In the genomic region with DNA sequence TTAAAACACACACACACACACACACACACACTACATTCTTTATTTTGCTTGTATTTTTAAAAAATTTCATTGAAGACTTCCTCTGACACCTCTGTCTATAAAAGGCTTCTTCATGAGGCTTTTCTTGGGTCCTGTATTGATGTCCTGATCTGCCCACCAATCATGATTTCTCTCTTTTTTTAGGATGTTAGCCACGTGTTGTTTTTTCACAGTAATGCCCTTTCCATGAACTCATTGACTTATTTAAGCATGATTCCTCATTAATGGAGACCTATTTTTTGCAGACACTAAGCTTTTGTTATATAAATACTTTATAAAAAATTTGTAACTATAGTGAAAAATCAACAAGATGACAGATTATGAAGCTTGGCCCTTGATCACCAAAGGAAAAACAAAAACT, we compare ENCODE assay signal across 35 cellular contexts.
DNase-seq lines count a peak whose midpoint lies in the region; TF ChIP-seq lines count a peak whose summit lies in the region.
"Had no signal": no experiment of that assay in that cellular context is flagged by ENCODE, and none has a peak within 500 bp of the region (broad histone marks: within the 10 kb centered on the region; RNA-seq: fewer than 3 reads in every experiment).

No MANE protein-coding gene starts in this region.

- H3K79me2 ChIP-seq in Loucy (ENCODE audit: insufficient read depth, low read length) (no peaks in the 10 kb centered on the region), osteoblast (ENCODE audit: insufficient read depth, low read length) (no peaks in the 10 kb centered on the region)

- peaks cover 2% of the 10 kb centered on the region for H3K9me3 Mint-ChIP-seq in glutamatergic neuron (ENCODE audit: unreplicated experiment)

- H3K36me3 Mint-ChIP-seq in glutamatergic neuron (ENCODE audit: unreplicated experiment) = peaks cover 6% of the 10 kb centered on the region
- H3K36me3 Mint-ChIP-seq: CD14-positive monocyte; CD4-positive, alpha-beta memory T cell; CD4-positive, CD25-positive, alpha-beta regulatory T cell; CD8-positive, alpha-beta memory T cell; CD8-positive, alpha-beta T cell had no signal

- no peak for TF ChIP-seq CTCF in Loucy (conservative IDR thresholded peaks at IDR 0.05; ENCODE audit: low read length)
- TF ChIP-seq CTCF in osteoblast (IDR thresholded peaks at IDR 0.05; ENCODE audit: extremely low read depth, low read depth, low read length) = no peak
- TF ChIP-seq CTCF in glutamatergic neuron (IDR thresholded peaks at IDR 0.05; ENCODE audit: partially characterized antibody, unreplicated experiment) = no peak

- no peaks in the 10 kb centered on the region for H3F3A ChIP-seq in Loucy (ENCODE audit: low read depth)

- H3K4me1 ChIP-seq in Loucy (ENCODE audit: insufficient read depth, low read length, poor library complexity, severe bottlenecking) = peaks cover 21% of the 10 kb centered on the region
- no peaks in the 10 kb centered on the region for H3K4me1 ChIP-seq in osteoblast (ENCODE audit: insufficient read depth, low read length)
- H3K4me1 ChIP-seq: A549, BE2C, Caco-2 had no signal

- H3K27me3 ChIP-seq in Loucy (ENCODE audit: insufficient read depth, low read length, poor library complexity, severe bottlenecking) = no peaks in the 10 kb centered on the region
- H3K27me3 ChIP-seq in osteoblast (ENCODE audit: insufficient read depth, low read length) = no peaks in the 10 kb centered on the region
- H3K27me3 ChIP-seq: BE2C; BLaER1; BLaER1 treated with 17β-estradiol and CSF1 and Interleukin-3, amounts not matched to agents 10 nM and 100 nM had no signal

- H2AFZ ChIP-seq in Loucy (ENCODE audit: low read length) (peak overlapping the region; percentile 31; the same call in 1 of the 2 replicates), osteoblast (ENCODE audit: low read length) (no peak overlapping the region)

- no peak overlapping the region for H3K27ac ChIP-seq in osteoblast (ENCODE audit: low read depth, low read length)
- H3K27ac ChIP-seq: 22Rv1; A549; BLaER1; BLaER1 treated with 17β-estradiol and CSF1 and Interleukin-3, amounts not matched to agents 10 nM and 100 nM; C4-2B had no signal

- no peaks in the 10 kb centered on the region for H3K4me1 Mint-ChIP-seq in glutamatergic neuron (ENCODE audit: low read depth, unreplicated experiment)
- H3K4me1 Mint-ChIP-seq: B cell; CD14-positive monocyte; CD4-positive, alpha-beta memory T cell; CD4-positive, CD25-positive, alpha-beta regulatory T cell; CD8-positive, alpha-beta memory T cell had no signal

- DNase-seq in COLO829 (ENCODE audit: low spot score) (peak; percentile 8), foreskin melanocyte (peak; percentile 92), osteoblast (ENCODE audit: insufficient read length, low spot score, missing footprints) (peak; percentile 18), glutamatergic neuron (no peak), nucleus accumbens (lab: John Stamatoyannopoulos, UW) (no peak), NCI-H446 treated with DMSO at 0.1 percent for 48 hours (lab: John Stamatoyannopoulos, UW) (no peak)
- DNase-seq in stimulated activated CD4-positive, alpha-beta T cell treated with anti-CD3 and anti-CD28 coated beads, Interleukin-12 subunit alpha, Interleukin-12 subunit beta, amount 100 ng/mL, for 4 hours = no peak
- DNase-seq: 8988T; ACHN; AML-193; BE2C; C1 segment of cervical spinal cord; Caco-2; Calu3; CD4-positive, alpha-beta memory T cell; CD4-positive, alpha-beta T cell; CD4-positive, CD25-positive, alpha-beta regulatory T cell; CD8-positive, alpha-beta memory T cell; CD8-positive, alpha-beta T cell; COR-L47; DMS 273 treated with DMSO at 0.1 percent for 48 hours; DMS153; DMS53; DMS79; DMS79 treated with DMSO at 0.1 percent for 48 hours; DND-41; EL had no signal

- H3K27ac Mint-ChIP-seq in glutamatergic neuron (ENCODE audit: unreplicated experiment) = no peak overlapping the region
- H3K27ac Mint-ChIP-seq: B cell; CD14-positive monocyte; CD4-positive, alpha-beta memory T cell; CD4-positive, alpha-beta T cell; CD4-positive, CD25-positive, alpha-beta regulatory T cell; CD8-positive, alpha-beta memory T cell; CD8-positive, alpha-beta T cell had no signal

- no peak overlapping the region for H3K4me3 Mint-ChIP-seq in glutamatergic neuron (ENCODE audit: unreplicated experiment)
- H3K4me3 Mint-ChIP-seq: B cell; CD14-positive monocyte; CD4-positive, alpha-beta memory T cell; CD4-positive, alpha-beta T cell; CD4-positive, CD25-positive, alpha-beta regulatory T cell; CD8-positive, alpha-beta memory T cell; CD8-positive, alpha-beta T cell had no signal

- H4K20me1 ChIP-seq in Loucy (ENCODE audit: insufficient read depth, low read length, poor library complexity, severe bottlenecking) (no peaks in the 10 kb centered on the region), osteoblast (ENCODE audit: insufficient read depth, low read length) (no peaks in the 10 kb centered on the region)
- H4K20me1 ChIP-seq: BLaER1; BLaER1 treated with 17β-estradiol and CSF1 and Interleukin-3, amounts not matched to agents 10 nM and 100 nM had no signal

- no peaks in the 10 kb centered on the region for H3K9me2 ChIP-seq in Loucy (replicated peaks; ENCODE audit: low read depth, low read length)

- no peaks in the 10 kb centered on the region for H3K36me3 ChIP-seq in Loucy (ENCODE audit: insufficient read depth, low read length)
- H3K36me3 ChIP-seq in osteoblast (ENCODE audit: insufficient read depth, low read length) = no peaks in the 10 kb centered on the region
- H3K36me3 ChIP-seq: BE2C; BLaER1; BLaER1 treated with 17β-estradiol and CSF1 and Interleukin-3, amounts not matched to agents 10 nM and 100 nM had no signal

- H3K27me3 Mint-ChIP-seq in glutamatergic neuron (ENCODE audit: unreplicated experiment) = no peaks in the 10 kb centered on the region
- H3K27me3 Mint-ChIP-seq: B cell; CD4-positive, alpha-beta memory T cell; CD4-positive, alpha-beta T cell; CD4-positive, CD25-positive, alpha-beta regulatory T cell; CD8-positive, alpha-beta memory T cell had no signal

- H3K4me2 ChIP-seq in Loucy (ENCODE audit: low read depth, low read length, poor library complexity, severe bottlenecking) (peak overlapping the region; percentile 29), osteoblast (ENCODE audit: insufficient read depth, low read length) (no peak overlapping the region)
- H3K4me2 ChIP-seq: A549; BLaER1; BLaER1 treated with 17β-estradiol and CSF1 and Interleukin-3, amounts not matched to agents 10 nM and 100 nM had no signal

- H3K4me3 ChIP-seq in Loucy (ENCODE audit: low read length, poor library complexity, severe bottlenecking) = peak overlapping the region; percentile 2
- no peak overlapping the region for H3K4me3 ChIP-seq in osteoblast (ENCODE audit: insufficient read depth, low read length)
- H3K4me3 ChIP-seq: A549; BLaER1; BLaER1 treated with 17β-estradiol and CSF1 and Interleukin-3, amounts not matched to agents 10 nM and 100 nM had no signal

- H3K9ac ChIP-seq in Loucy (ENCODE audit: low read depth, low read length, poor library complexity, severe bottlenecking) = no peak overlapping the region
- H3K9ac ChIP-seq: BLaER1; BLaER1 treated with 17β-estradiol and CSF1 and Interleukin-3, amounts not matched to agents 10 nM and 100 nM had no signal

- H3K9me3 ChIP-seq in Loucy (ENCODE audit: insufficient read depth, low read depth, low read length) = peaks cover 7% of the 10 kb centered on the region; the same call in 1 of the 2 replicates
- H3K9me3 ChIP-seq in osteoblast (ENCODE audit: low read depth, low read length) = no peaks in the 10 kb centered on the region
- H3K9me3 ChIP-seq: A549, BE2C had no signal

Comparison
In these comparisons a context has a peak if more than half of its experiments do, and no peak if none do; other contexts are left out.
1. DNase-seq: peak in COLO829 (single experiment), foreskin melanocyte (single experiment) and osteoblast (single experiment); none in glutamatergic neuron (single experiment), stimulated activated CD4-positive, alpha-beta T cell treated with anti-CD3 and anti-CD28 coated beads, Interleukin-12 subunit alpha, Interleukin-12 subunit beta, amount 100 ng/mL, for 4 hours (single experiment), nucleus accumbens (0 of 56) and NCI-H446 treated with DMSO at 0.1 percent for 48 hours (single experiment).